Comparison of ENCODE assay signal across 33 cellular contexts in the genomic region with DNA sequence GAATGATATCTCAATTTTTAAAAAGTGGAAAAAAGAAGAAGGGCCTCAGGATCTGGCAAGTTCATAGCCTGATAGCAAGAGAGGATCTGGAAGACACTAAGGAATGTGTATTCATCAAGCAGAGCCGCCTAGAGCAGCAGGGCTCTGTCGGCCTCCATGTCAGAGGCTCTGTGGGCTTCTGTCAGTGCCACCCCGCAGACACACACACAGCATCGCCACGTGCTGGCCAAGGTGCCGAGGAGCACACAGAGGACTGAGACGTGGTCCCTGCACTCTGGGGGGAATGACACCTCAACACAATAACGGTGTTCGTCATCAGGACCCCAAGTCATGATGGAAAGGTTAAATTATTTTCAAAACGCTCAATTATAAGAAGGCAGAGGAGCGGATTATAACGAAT. TPM values are rescaled to one million over a fixed set of nuclear protein-coding genes. Genes with fewer than 3 reads are reported as not detected.
"Had no signal": no experiment of that assay in that cellular context is flagged by ENCODE, and none has a peak within 500 bp of the region (broad histone marks: within the 10 kb centered on the region; RNA-seq: fewer than 3 reads in every experiment).

No MANE protein-coding gene starts in this region.

- ATAC-seq: activated CD8-positive, alpha-beta T cell treated with anti-CD3 and anti-CD28 coated beads for 36 hours; activated naive CD8-positive, alpha-beta T cell treated with anti-CD3 and anti-CD28 coated beads, Interleukin-2, amount 50 U/mL, for 24 hours had no signal

- H3K27ac Mint-ChIP-seq: activated B cell treated with CpG ODN at 0.5 μM for 24 hours; activated CD4-positive, alpha-beta memory T cell treated with anti-CD3 and anti-CD28 coated beads for 36 hours; activated CD4-positive, alpha-beta T cell treated with anti-CD3 and anti-CD28 coated beads, Interleukin-2, amount 10 ng/mL, durations not matched to agents 24 days and 14 days; activated CD8-positive, alpha-beta T cell treated with anti-CD3 and anti-CD28 coated beads for 36 hours; activated naive CD4-positive, alpha-beta T cell treated with anti-CD3 and anti-CD28 coated beads, Interleukin-2, amount 10 ng/mL, durations not matched to agents 7 days and 5 days; activated naive CD4-positive, alpha-beta T cell treated with anti-CD3 and anti-CD28 coated beads, Interleukin-2, amount 50 U/mL, for 24 hours; activated naive CD8-positive, alpha-beta T cell; activated naive CD8-positive, alpha-beta T cell treated with anti-CD3 and anti-CD28 coated beads, Interleukin-2, amount 10 ng/mL, durations not matched to agents 7 days and 5 days; activated naive CD8-positive, alpha-beta T cell treated with anti-CD3 and anti-CD28 coated beads, Interleukin-2, amount 50 U/mL, for 24 hours; activated T-cell treated with anti-CD3 and anti-CD28 coated beads, Interleukin-2, amount 50 U/mL, for 24 hours; activated T-helper 2 cell treated with anti-CD3 and anti-CD28 coated beads, Interferon-gamma antibody, Interleukin-2, Interleukin-4, amounts not matched to agents 10 μg/mL and 5 μg/mL and 100 μg/mL, durations not matched to agents 14 hours and 24 hours and 36 hours; brain; T-helper 1 cell treated with Interleukin-12 subunit alpha and Interleukin-12 subunit beta and Interleukin-4 antibody, amounts not matched to agents 30 μg/mL and 1 μg/mL, for 36 hours; T-helper 2 cell treated with Interferon-gamma antibody and Interleukin-4, amounts not matched to agents 5 μg/mL and 100 μg/mL, for 36 hours had no signal

- H3K9me3 ChIP-seq: ascending aorta had no signal

- H3K36me3 ChIP-seq: ascending aorta, cardiac muscle cell had no signal

- H3K27me3 Mint-ChIP-seq: activated CD4-positive, alpha-beta T cell treated with anti-CD3 and anti-CD28 coated beads, Interleukin-2, amount 10 ng/mL, durations not matched to agents 24 days and 14 days; activated naive CD8-positive, alpha-beta T cell treated with anti-CD3 and anti-CD28 coated beads, Interleukin-2, amount 10 ng/mL, durations not matched to agents 7 days and 5 days had no signal

- H3K27ac ChIP-seq: ascending aorta, cardiac muscle cell, VCaP had no signal

- DNase-seq: activated B cell treated with CpG ODN at 0.5 μM for 24 hours; activated CD4-positive, alpha-beta memory T cell treated with anti-CD3 and anti-CD28 coated beads for 36 hours; activated CD4-positive, alpha-beta T cell treated with anti-CD3 and anti-CD28 coated beads for 4 hours; activated CD4-positive, alpha-beta T cell treated with anti-CD3 and anti-CD28 coated beads, Interleukin-2, amount 10 ng/mL, durations not matched to agents 24 days and 14 days; activated CD4-positive, alpha-beta T cell treated with anti-CD3 and anti-CD28 coated beads, Interleukin-2, amount 50 U/mL, for 1 hour; activated CD4-positive, alpha-beta T cell treated with anti-CD3 and anti-CD28 coated beads, Interleukin-2, amount 50 U/mL, for 4 hours; activated CD4-positive, CD25-positive, alpha-beta regulatory T cell treated with anti-CD3 and anti-CD28 coated beads, Interleukin-2, amount 50 U/mL, for 72 hours; activated CD8-positive, alpha-beta memory T cell treated with anti-CD3 and anti-CD28 coated beads, Interleukin-2, amount 50 U/mL, for 48 hours; activated CD8-positive, alpha-beta T cell treated with anti-CD3 and anti-CD28 coated beads for 36 hours; activated effector memory CD4-positive, alpha-beta T cell treated with Interleukin-2 at 50 U/mL for 16 hours; activated gamma-delta T cell; activated naive CD4-positive, alpha-beta T cell treated with anti-CD3 and anti-CD28 coated beads, Interleukin-2, amount 10 ng/mL, durations not matched to agents 7 days and 5 days; activated naive CD4-positive, alpha-beta T cell treated with Interleukin-2 at 50 U/mL for 16 hours; activated naive CD8-positive, alpha-beta T cell treated with anti-CD3 and anti-CD28 coated beads, Interleukin-2, amount 10 ng/mL, durations not matched to agents 7 days and 5 days; activated naive CD8-positive, alpha-beta T cell treated with anti-CD3 and anti-CD28 coated beads, Interleukin-2, amount 50 U/mL, for 24 hours; activated T-cell treated with anti-CD3 and anti-CD28 coated beads, Interleukin-2, amount 50 U/mL, for 24 hours; activated T-cell treated with anti-CD3 and anti-CD28 coated beads, Interleukin-2, amount 50 U/mL, for 48 hours; amygdala; anterior cingulate cortex; central memory CD4-positive, alpha-beta T cell; T-helper 1 cell; T-helper 2 cell; T-helper 9 cell had no signal

- H3K4me3 Mint-ChIP-seq: activated B cell treated with CpG ODN at 0.5 μM for 24 hours; activated CD4-positive, alpha-beta memory T cell treated with anti-CD3 and anti-CD28 coated beads for 36 hours; activated CD4-positive, alpha-beta T cell treated with anti-CD3 and anti-CD28 coated beads, Interleukin-2, amount 10 ng/mL, durations not matched to agents 24 days and 14 days; activated CD8-positive, alpha-beta T cell treated with anti-CD3 and anti-CD28 coated beads for 36 hours; activated naive CD4-positive, alpha-beta T cell treated with anti-CD3 and anti-CD28 coated beads, Interleukin-2, amount 10 ng/mL, durations not matched to agents 7 days and 5 days; activated naive CD4-positive, alpha-beta T cell treated with anti-CD3 and anti-CD28 coated beads, Interleukin-2, amount 50 U/mL, for 24 hours; activated naive CD8-positive, alpha-beta T cell; activated naive CD8-positive, alpha-beta T cell treated with anti-CD3 and anti-CD28 coated beads, Interleukin-2, amount 10 ng/mL, durations not matched to agents 7 days and 5 days; activated naive CD8-positive, alpha-beta T cell treated with anti-CD3 and anti-CD28 coated beads, Interleukin-2, amount 50 U/mL, for 24 hours; activated T-cell treated with anti-CD3 and anti-CD28 coated beads, Interleukin-2, amount 50 U/mL, for 24 hours; brain; T-helper 1 cell treated with Interleukin-12 subunit alpha and Interleukin-12 subunit beta and Interleukin-4 antibody, amounts not matched to agents 30 μg/mL and 1 μg/mL, for 36 hours; T-helper 2 cell treated with Interferon-gamma antibody and Interleukin-4, amounts not matched to agents 5 μg/mL and 100 μg/mL, for 36 hours had no signal

- H3K27me3 ChIP-seq: ascending aorta had no signal

- H3K4me1 ChIP-seq: ascending aorta had no signal

- H3K4me3 ChIP-seq: ascending aorta, cardiac muscle cell had no signal

- H3K9me3 Mint-ChIP-seq: activated B cell treated with CpG ODN at 0.5 μM for 24 hours; activated CD4-positive, alpha-beta memory T cell treated with anti-CD3 and anti-CD28 coated beads for 36 hours; activated CD4-positive, alpha-beta T cell treated with anti-CD3 and anti-CD28 coated beads, Interleukin-2, amount 10 ng/mL, durations not matched to agents 24 days and 14 days; activated CD8-positive, alpha-beta T cell treated with anti-CD3 and anti-CD28 coated beads for 36 hours; activated naive CD4-positive, alpha-beta T cell treated with anti-CD3 and anti-CD28 coated beads, Interleukin-2, amount 10 ng/mL, durations not matched to agents 7 days and 5 days; activated naive CD4-positive, alpha-beta T cell treated with anti-CD3 and anti-CD28 coated beads, Interleukin-2, amount 50 U/mL, for 24 hours; activated naive CD8-positive, alpha-beta T cell treated with anti-CD3 and anti-CD28 coated beads, Interleukin-2, amount 10 ng/mL, durations not matched to agents 7 days and 5 days; activated naive CD8-positive, alpha-beta T cell treated with anti-CD3 and anti-CD28 coated beads, Interleukin-2, amount 50 U/mL, for 24 hours; activated T-cell treated with anti-CD3 and anti-CD28 coated beads, Interleukin-2, amount 50 U/mL, for 24 hours; activated T-helper 2 cell treated with anti-CD3 and anti-CD28 coated beads, Interferon-gamma antibody, Interleukin-2, Interleukin-4, amounts not matched to agents 10 μg/mL and 5 μg/mL and 100 μg/mL, durations not matched to agents 14 hours and 24 hours and 36 hours; brain; T-helper 1 cell treated with Interleukin-12 subunit alpha and Interleukin-12 subunit beta and Interleukin-4 antibody, amounts not matched to agents 30 μg/mL and 1 μg/mL, for 36 hours; T-helper 2 cell treated with Interferon-gamma antibody and Interleukin-4, amounts not matched to agents 5 μg/mL and 100 μg/mL, for 36 hours had no signal

- H3K4me1 Mint-ChIP-seq: activated B cell treated with CpG ODN at 0.5 μM for 24 hours; activated CD4-positive, alpha-beta T cell treated with anti-CD3 and anti-CD28 coated beads, Interleukin-2, amount 10 ng/mL, durations not matched to agents 24 days and 14 days; activated naive CD4-positive, alpha-beta T cell treated with anti-CD3 and anti-CD28 coated beads, Interleukin-2, amount 10 ng/mL, durations not matched to agents 7 days and 5 days; activated naive CD4-positive, alpha-beta T cell treated with anti-CD3 and anti-CD28 coated beads, Interleukin-2, amount 50 U/mL, for 24 hours; activated naive CD8-positive, alpha-beta T cell treated with anti-CD3 and anti-CD28 coated beads, Interleukin-2, amount 10 ng/mL, durations not matched to agents 7 days and 5 days; activated naive CD8-positive, alpha-beta T cell treated with anti-CD3 and anti-CD28 coated beads, Interleukin-2, amount 50 U/mL, for 24 hours had no signal

- H3K36me3 Mint-ChIP-seq: activated CD4-positive, alpha-beta memory T cell treated with anti-CD3 and anti-CD28 coated beads for 36 hours; activated naive CD4-positive, alpha-beta T cell treated with anti-CD3 and anti-CD28 coated beads, Interleukin-2, amount 10 ng/mL, durations not matched to agents 7 days and 5 days; activated naive CD4-positive, alpha-beta T cell treated with anti-CD3 and anti-CD28 coated beads, Interleukin-2, amount 50 U/mL, for 24 hours; activated naive CD8-positive, alpha-beta T cell; activated naive CD8-positive, alpha-beta T cell treated with anti-CD3 and anti-CD28 coated beads, Interleukin-2, amount 10 ng/mL, durations not matched to agents 7 days and 5 days; brain had no signal

RNA-seq across cellular contexts. Expression of a gene that starts 21.3 kb away (rescaled TPM):
- total RNA-seq: activated B cell treated with CpG ODN at 0.5 μM for 24 hours; activated CD4-positive, alpha-beta memory T cell treated with anti-CD3 and anti-CD28 coated beads for 36 hours; activated CD4-positive, alpha-beta T cell treated with anti-CD3 and anti-CD28 coated beads, Interleukin-2, amount 10 ng/mL, durations not matched to agents 24 days and 14 days; activated CD8-positive, alpha-beta memory T cell treated with anti-CD3 and anti-CD28 coated beads for 36 hours; activated CD8-positive, alpha-beta T cell treated with anti-CD3 and anti-CD28 coated beads for 36 hours; activated naive CD8-positive, alpha-beta T cell treated with anti-CD3 and anti-CD28 coated beads, Interleukin-2, amount 10 ng/mL, durations not matched to agents 7 days and 5 days; activated T-helper 2 cell treated with anti-CD3 and anti-CD28 coated beads, Interferon-gamma antibody, Interleukin-2, Interleukin-4, amounts not matched to agents 10 μg/mL and 5 μg/mL and 100 μg/mL, durations not matched to agents 14 hours and 24 hours and 36 hours; ascending aorta had no signal
